ENCODE assay signal across 8 cellular contexts in the genomic region with DNA sequence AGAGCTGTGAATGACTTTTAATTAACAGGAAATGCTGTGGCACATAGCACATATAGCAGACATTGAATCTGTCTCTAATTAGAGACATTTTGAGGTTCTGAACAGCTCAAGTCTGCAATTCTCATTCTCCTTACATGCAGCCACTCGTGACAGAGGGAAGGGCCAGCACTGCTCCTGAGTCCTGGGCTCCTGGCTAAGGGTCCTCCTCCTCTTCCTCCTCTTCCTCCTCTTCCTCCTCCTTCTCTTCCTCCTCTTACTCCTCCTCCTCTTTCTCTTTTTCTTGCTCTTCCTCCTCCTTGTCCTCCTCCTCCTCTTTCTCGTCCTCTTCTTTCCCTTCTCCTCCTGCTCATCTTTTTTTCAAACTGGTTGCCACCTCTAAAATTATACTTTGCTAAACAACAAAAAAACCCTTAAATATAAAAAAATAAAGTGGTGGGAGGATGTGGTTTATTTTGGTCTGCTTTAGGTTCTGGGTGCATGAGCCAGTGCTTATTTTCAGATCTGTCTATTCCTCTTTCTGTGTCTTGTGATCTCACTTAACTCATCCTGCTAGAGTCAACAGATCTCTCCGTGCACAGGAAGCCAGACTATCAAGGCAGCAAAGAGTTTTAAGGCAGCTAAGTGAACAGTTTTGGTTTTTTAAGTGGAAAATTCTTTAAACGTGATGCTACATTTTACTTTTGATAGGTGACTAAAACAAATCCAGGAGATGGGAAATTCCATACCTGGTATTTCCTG.
DNase-seq lines count a peak whose midpoint lies in the region; ATAC-seq and TF ChIP-seq lines count a peak whose summit lies in the region.

No MANE protein-coding gene starts in this region.

- peak; percentile 86 for ATAC-seq in HG02642 (IDR thresholded peaks at IDR 0.05; ENCODE audit: poor library complexity, unreplicated experiment)

- peak overlapping the region; percentile 96 for H3K27ac Mint-ChIP-seq in activated CD4-positive, alpha-beta T cell treated with anti-CD3 and anti-CD28 coated beads, Interleukin-2, amount 10 ng/mL, durations not matched to agents 7 days and 5 days

- TF ChIP-seq CTCF in fibroblast of mammary gland (conservative IDR thresholded peaks at IDR 0.05; ENCODE audit: control insufficient read depth, insufficient read depth, low read depth, low read length) = no peak

- H3K36me3 Mint-ChIP-seq in activated CD4-positive, alpha-beta T cell treated with anti-CD3 and anti-CD28 coated beads, Interleukin-2, amount 10 ng/mL, durations not matched to agents 7 days and 5 days (ENCODE audit: low read depth) = peaks cover 12% of the 10 kb centered on the region

- H3K4me1 Mint-ChIP-seq in activated CD4-positive, alpha-beta T cell treated with anti-CD3 and anti-CD28 coated beads, Interleukin-2, amount 10 ng/mL, durations not matched to agents 7 days and 5 days = peaks cover 58% of the 10 kb centered on the region

- CTCF ChIA-PET in activated CD4-positive, alpha-beta T cell treated with anti-CD3 and anti-CD28 coated beads, Interleukin-2, amount 10 ng/mL, durations not matched to agents 7 days and 5 days (lab: Charles Lee) = interaction anchor here (0.6 to 1.3 kb wide), 2 partner anchors 21 to 641 kb away, joined by 3 read pairs; no protein-coding TSS in a partner anchor

- peaks cover 15% of the 10 kb centered on the region for H3K9me3 Mint-ChIP-seq in activated CD4-positive, alpha-beta T cell treated with anti-CD3 and anti-CD28 coated beads, Interleukin-2, amount 10 ng/mL, durations not matched to agents 7 days and 5 days

- peak; percentile 68 for DNase-seq in activated CD4-positive, alpha-beta T cell treated with anti-CD3 and anti-CD28 coated beads, Interleukin-2, amount 10 ng/mL, durations not matched to agents 7 days and 5 days
- DNase-seq in activated CD4-positive, alpha-beta T cell treated with anti-CD3 and anti-CD28 coated beads, Interleukin-2, amount 50 U/mL, for 4 hours = no peak
- DNase-seq in NOMO-1 treated with DMSO at 0.1 percent for 48 hours (lab: John Stamatoyannopoulos, UW; ENCODE audit: unreplicated experiment) (peak; percentile 76), fibroblast of mammary gland (ENCODE audit: low read depth) (peak; percentile 26), NCI-H2227 treated with DMSO at 0.1 percent for 48 hours (lab: John Stamatoyannopoulos, UW) (no peak), HPDE6-E6E7 (ENCODE audit: extremely low spot score) (no peak), DMS53 (lab: John Stamatoyannopoulos, UW) (no peak)

- H3K27me3 Mint-ChIP-seq in activated CD4-positive, alpha-beta T cell treated with anti-CD3 and anti-CD28 coated beads, Interleukin-2, amount 10 ng/mL, durations not matched to agents 7 days and 5 days = no peaks in the 10 kb centered on the region

- H3K4me3 Mint-ChIP-seq in activated CD4-positive, alpha-beta T cell treated with anti-CD3 and anti-CD28 coated beads, Interleukin-2, amount 10 ng/mL, durations not matched to agents 7 days and 5 days = peak overlapping the region; percentile 30

- H3K4me3 ChIP-seq in fibroblast of mammary gland (ENCODE audit: control insufficient read depth, low read depth, low read length) = no peak overlapping the region

- POLR2A ChIA-PET in activated CD4-positive, alpha-beta T cell treated with anti-CD3 and anti-CD28 coated beads, Interleukin-2, amount 10 ng/mL, durations not matched to agents 7 days and 5 days (lab: Charles Lee) = no interaction called here

Comparison
In these comparisons a context has a peak if more than half of its experiments do, and no peak if none do; other contexts are left out.
1. DNase-seq: peak in activated CD4-positive, alpha-beta T cell treated with anti-CD3 and anti-CD28 coated beads, Interleukin-2, amount 10 ng/mL, durations not matched to agents 7 days and 5 days (single experiment), NOMO-1 treated with DMSO at 0.1 percent for 48 hours (single experiment) and fibroblast of mammary gland (single experiment); none in activated CD4-positive, alpha-beta T cell treated with anti-CD3 and anti-CD28 coated beads, Interleukin-2, amount 50 U/mL, for 4 hours (0 of 2), NCI-H2227 treated with DMSO at 0.1 percent for 48 hours (single experiment), HPDE6-E6E7 (single experiment) and DMS53 (single experiment).